In genomic region chr11:1570531-1570895, GRCh38 we compare ENCODE assay signal across 10 cellular contexts. TPM values are rescaled to one million over a fixed set of nuclear protein-coding genes. Genes with fewer than 3 reads are reported as not detected.
DNase-seq lines count a peak whose midpoint lies in the region; ATAC-seq and TF ChIP-seq lines count a peak whose summit lies in the region.
"Had no signal": no experiment of that assay in that cellular context is flagged by ENCODE, and none has a peak within 500 bp of the region (broad histone marks: within the 10 kb centered on the region; RNA-seq: fewer than 3 reads in every experiment).

No MANE protein-coding gene starts in this region.

- H3K27ac Mint-ChIP-seq in Caco-2 (ENCODE audit: unreplicated experiment), result no peak overlapping the region
- H3K27ac Mint-ChIP-seq in activated CD4-positive, alpha-beta memory T cell treated with anti-CD3 and anti-CD28 coated beads for 36 hours, result no peak overlapping the region

- intact Hi-C loops in Caco-2 (cut with micrococcal nuclease; ENCODE audit: unreplicated experiment), result loop anchor here (5.0 kb wide), 1 partner anchor 458 kb away; no protein-coding TSS in a partner anchor
- intact Hi-C loops in activated CD4-positive, alpha-beta memory T cell treated with anti-CD3 and anti-CD28 coated beads for 36 hours (cut with micrococcal nuclease), result loop anchor here (5.0 kb wide), 2 partner anchors 33 to 368 kb away; no protein-coding TSS in a partner anchor

- peaks cover 6% of the 10 kb centered on the region for H3K4me1 Mint-ChIP-seq in Caco-2 (ENCODE audit: low read depth, unreplicated experiment)
- peaks cover 16% of the 10 kb centered on the region for H3K4me1 Mint-ChIP-seq in activated CD4-positive, alpha-beta memory T cell treated with anti-CD3 and anti-CD28 coated beads for 36 hours (ENCODE audit: low read depth)

- H3K36me3 ChIP-seq in Caco-2 (ENCODE audit: control insufficient read depth, insufficient read depth, low read length), result no peaks in the 10 kb centered on the region
- H3K36me3 ChIP-seq: neutrophil had no signal

- no peaks in the 10 kb centered on the region for H3K36me3 Mint-ChIP-seq in Caco-2 (ENCODE audit: insufficient read depth, unreplicated experiment)
- no peaks in the 10 kb centered on the region for H3K36me3 Mint-ChIP-seq in activated CD4-positive, alpha-beta memory T cell treated with anti-CD3 and anti-CD28 coated beads for 36 hours

- DNase-seq in Caco-2 (no peak), fibroblast of villous mesenchyme (ENCODE audit: low read depth) (no peak), retinal pigment epithelial cell (ENCODE audit: low read depth) (no peak)
- DNase-seq in activated CD4-positive, alpha-beta memory T cell treated with anti-CD3 and anti-CD28 coated beads for 36 hours, result no peak
- no peak for DNase-seq in stimulated activated CD4-positive, alpha-beta T cell treated with anti-CD3 and anti-CD28 coated beads, Interleukin-4, amount 100 ng/mL, for 24 hours
- DNase-seq: NCI-H1694 treated with DMSO at 0.1 percent for 48 hours had no signal

- H3K4me3 Mint-ChIP-seq in Caco-2 (ENCODE audit: unreplicated experiment), result peak overlapping the region; percentile 52
- H3K4me3 Mint-ChIP-seq in activated CD4-positive, alpha-beta memory T cell treated with anti-CD3 and anti-CD28 coated beads for 36 hours, result peak overlapping the region; percentile 58

- POLR2A ChIA-PET in Caco-2 (lab: Charles Lee), result no interaction called here
- POLR2A ChIA-PET in activated CD4-positive, alpha-beta memory T cell treated with anti-CD3 and anti-CD28 coated beads for 36 hours (lab: Charles Lee), result no interaction called here

- no peaks in the 10 kb centered on the region for H3K9me3 ChIP-seq in Caco-2
- H3K9me3 ChIP-seq: neutrophil had no signal

- ATAC-seq in GM21390 (IDR thresholded peaks at IDR 0.05; ENCODE audit: unreplicated experiment), result no peak
- ATAC-seq in HG03342 (IDR thresholded peaks at IDR 0.05; ENCODE audit: unreplicated experiment), result no peak
- no peak for ATAC-seq in GM18861 (IDR thresholded peaks at IDR 0.05; ENCODE audit: unreplicated experiment)

- BruUV-seq in Caco-2 (replicated peaks; lab: Mats Ljungman, UMichigan), result TSS peak; percentile 60

- H3K9me3 Mint-ChIP-seq in Caco-2 (ENCODE audit: unreplicated experiment), result no peaks in the 10 kb centered on the region
- no peaks in the 10 kb centered on the region for H3K9me3 Mint-ChIP-seq in activated CD4-positive, alpha-beta memory T cell treated with anti-CD3 and anti-CD28 coated beads for 36 hours

- TF ChIP-seq CTCF in Caco-2 (IDR thresholded peaks at IDR 0.05; ENCODE audit: insufficient read depth in 1 of 2, low read depth in 1 of 2, low read length in 1 of 2, severe bottlenecking in 1 of 2, unreplicated experiment in 1 of 2), result no peak
- no peak for TF ChIP-seq CTCF in fibroblast of villous mesenchyme (IDR thresholded peaks at IDR 0.05; ENCODE audit: insufficient read depth, low read depth, low read length)
- no peak for TF ChIP-seq CTCF in retinal pigment epithelial cell (conservative IDR thresholded peaks at IDR 0.05; ENCODE audit: low read depth, low read length)

- peaks cover 2% of the 10 kb centered on the region for H3K27me3 ChIP-seq in Caco-2 (replicated peaks; ENCODE audit: control insufficient read depth, insufficient read depth, low read length)

- peaks cover 14% of the 10 kb centered on the region; the same call in 1 of the 2 replicates for H3K4me1 ChIP-seq in Caco-2

- H3K4me3 ChIP-seq in Caco-2 (ENCODE audit: low read depth, low read length) (no peak overlapping the region), fibroblast of villous mesenchyme (ENCODE audit: low read depth, low read length) (peak overlapping the region; percentile 60), retinal pigment epithelial cell (ENCODE audit: low read length) (peak overlapping the region; percentile 56)

- CTCF ChIA-PET in Caco-2 (lab: Charles Lee), result interaction anchor here (1.3 kb wide), 1 partner anchor 17 kb away, joined by 3 read pairs; no protein-coding TSS in a partner anchor
- CTCF ChIA-PET in activated CD4-positive, alpha-beta memory T cell treated with anti-CD3 and anti-CD28 coated beads for 36 hours (lab: Charles Lee), result interaction anchor here (0.5 to 9.1 kb wide), 2 partner anchors 24 to 33 kb away, joined by 3 to 113 read pairs; no protein-coding TSS in a partner anchor

- no peaks in the 10 kb centered on the region for H3K27me3 Mint-ChIP-seq in Caco-2 (ENCODE audit: insufficient read depth, unreplicated experiment)
- peaks cover 2% of the 10 kb centered on the region for H3K27me3 Mint-ChIP-seq in activated CD4-positive, alpha-beta memory T cell treated with anti-CD3 and anti-CD28 coated beads for 36 hours

RNA-seq across cellular contexts. Expression of gene DUSP8, which starts 1.6 kb away (rescaled TPM):
- total RNA-seq in Caco-2 (2022) (7.7 and 12.1 TPM in 2 replicates), fibroblast of villous mesenchyme (0.64 and 0.86 TPM in 2 replicates)
- 1 to 10 TPM; 1.6 to 2.4 TPM for total RNA-seq in activated CD4-positive, alpha-beta memory T cell treated with anti-CD3 and anti-CD28 coated beads for 36 hours

RNA-seq across cellular contexts. Expression of gene KRTAP5-1, which starts 14.6 kb away (rescaled TPM):
- not detected in 2 replicates for total RNA-seq in Caco-2 (2022)
- total RNA-seq in activated CD4-positive, alpha-beta memory T cell treated with anti-CD3 and anti-CD28 coated beads for 36 hours, result not detected
- total RNA-seq in fibroblast of villous mesenchyme, result not detected in 2 replicates

RNA-seq across cellular contexts. Expression of gene KRTAP5-2, which starts 27.6 kb away (rescaled TPM):
- total RNA-seq in Caco-2 (2022) (not detected in 2 replicates), fibroblast of villous mesenchyme (not detected in 2 replicates)
- not detected for total RNA-seq in activated CD4-positive, alpha-beta memory T cell treated with anti-CD3 and anti-CD28 coated beads for 36 hours

RNA-seq across cellular contexts. Expression of gene KRTAP5-3, which starts 37.8 kb away (rescaled TPM):
- total RNA-seq in Caco-2 (2022), result not detected in 2 replicates
- not detected for total RNA-seq in activated CD4-positive, alpha-beta memory T cell treated with anti-CD3 and anti-CD28 coated beads for 36 hours
- not detected in 2 replicates for total RNA-seq in fibroblast of villous mesenchyme

RNA-seq across cellular contexts. Expression of gene KRTAP5-4, which starts 51.4 kb away (rescaled TPM):
- total RNA-seq in Caco-2 (2022) (not detected in 2 replicates), fibroblast of villous mesenchyme (not detected in 2 replicates)
- total RNA-seq in activated CD4-positive, alpha-beta memory T cell treated with anti-CD3 and anti-CD28 coated beads for 36 hours, result not detected
